ENCODE assay signal across 8 cellular contexts in genomic region chr5:77776606-77777206, GRCh38. TPM values are rescaled to one million over a fixed set of nuclear protein-coding genes. Genes with fewer than 3 reads are reported as not detected.
DNase-seq lines count a peak whose midpoint lies in the region; ATAC-seq and TF ChIP-seq lines count a peak whose summit lies in the region.

No MANE protein-coding gene starts in this region.

- CTCF ChIA-PET in activated CD8-positive, alpha-beta memory T cell treated with anti-CD3 and anti-CD28 coated beads, Interleukin-2, amount 10 ng/mL, durations not matched to agents 7 days and 5 days (lab: Charles Lee), result interaction anchor here (0.6 kb wide), 1 partner anchor 11 kb away, joined by 3 read pairs; no protein-coding TSS in a partner anchor
- CTCF ChIA-PET in activated CD8-positive, alpha-beta T cell treated with anti-CD3 and anti-CD28 coated beads for 36 hours (lab: Charles Lee), result no interaction called here

- H3K27me3 ChIP-seq in left lung (no peaks in the 10 kb centered on the region), tibial artery (no peaks in the 10 kb centered on the region)

- no peaks in the 10 kb centered on the region for H3K27me3 Mint-ChIP-seq in activated CD8-positive, alpha-beta memory T cell treated with anti-CD3 and anti-CD28 coated beads, Interleukin-2, amount 10 ng/mL, durations not matched to agents 7 days and 5 days
- H3K27me3 Mint-ChIP-seq in activated CD8-positive, alpha-beta T cell treated with anti-CD3 and anti-CD28 coated beads for 36 hours, result no peaks in the 10 kb centered on the region

- DNase-seq in activated CD8-positive, alpha-beta memory T cell treated with anti-CD3 and anti-CD28 coated beads, Interleukin-2, amount 10 ng/mL, durations not matched to agents 7 days and 5 days, result no peak
- no peak for DNase-seq in activated CD8-positive, alpha-beta memory T cell treated with anti-CD3 and anti-CD28 coated beads, Interleukin-2, amount 50 U/mL, for 4 hours
- no peak for DNase-seq in activated CD8-positive, alpha-beta T cell treated with anti-CD3 and anti-CD28 coated beads for 36 hours
- DNase-seq in left lung (no peak), tibial artery (no peak), NCI-H510A treated with DMSO at 0.1 percent for 48 hours (lab: John Stamatoyannopoulos, UW) (no peak), NCI-H1930 (lab: John Stamatoyannopoulos, UW) (no peak)
- no peak for DNase-seq in effector CD8-positive, alpha-beta T cell (lab: John Stamatoyannopoulos, UW)

- no peak for ATAC-seq in activated CD8-positive, alpha-beta memory T cell treated with anti-CD3 and anti-CD28 coated beads, Interleukin-2, amount 10 ng/mL, durations not matched to agents 7 days and 5 days
- peak; percentile 34 for ATAC-seq in activated CD8-positive, alpha-beta T cell treated with anti-CD3 and anti-CD28 coated beads for 36 hours
- no peak for ATAC-seq in left lung

- peaks cover 49% of the 10 kb centered on the region for H3K4me1 Mint-ChIP-seq in activated CD8-positive, alpha-beta memory T cell treated with anti-CD3 and anti-CD28 coated beads, Interleukin-2, amount 10 ng/mL, durations not matched to agents 7 days and 5 days
- peaks cover 49% of the 10 kb centered on the region for H3K4me1 Mint-ChIP-seq in activated CD8-positive, alpha-beta T cell treated with anti-CD3 and anti-CD28 coated beads for 36 hours (ENCODE audit: low read depth)

- POLR2A ChIA-PET in activated CD8-positive, alpha-beta T cell treated with anti-CD3 and anti-CD28 coated beads for 36 hours (lab: Charles Lee), result no interaction called here

- H3K9me3 ChIP-seq in left lung, result no peaks in the 10 kb centered on the region
- no peaks in the 10 kb centered on the region for H3K9me3 ChIP-seq in tibial artery

- H3K9me3 Mint-ChIP-seq in activated CD8-positive, alpha-beta memory T cell treated with anti-CD3 and anti-CD28 coated beads, Interleukin-2, amount 10 ng/mL, durations not matched to agents 7 days and 5 days (ENCODE audit: low read depth), result no peaks in the 10 kb centered on the region
- no peaks in the 10 kb centered on the region for H3K9me3 Mint-ChIP-seq in activated CD8-positive, alpha-beta T cell treated with anti-CD3 and anti-CD28 coated beads for 36 hours

- H3K4me1 ChIP-seq in left lung, result peaks cover 16 to 43% of the 10 kb centered on the region in 2 donors
- H3K4me1 ChIP-seq in tibial artery, result peaks cover 0 to 36% (median 18%) of the 10 kb centered on the region in 4 donors

- H3K4me3 Mint-ChIP-seq in activated CD8-positive, alpha-beta memory T cell treated with anti-CD3 and anti-CD28 coated beads, Interleukin-2, amount 10 ng/mL, durations not matched to agents 7 days and 5 days, result peak overlapping the region; percentile 90
- H3K4me3 Mint-ChIP-seq in activated CD8-positive, alpha-beta T cell treated with anti-CD3 and anti-CD28 coated beads for 36 hours, result peak overlapping the region; percentile 94

- H3K36me3 Mint-ChIP-seq in activated CD8-positive, alpha-beta memory T cell treated with anti-CD3 and anti-CD28 coated beads, Interleukin-2, amount 10 ng/mL, durations not matched to agents 7 days and 5 days, result peaks cover 11% of the 10 kb centered on the region
- peaks cover 22% of the 10 kb centered on the region for H3K36me3 Mint-ChIP-seq in activated CD8-positive, alpha-beta T cell treated with anti-CD3 and anti-CD28 coated beads for 36 hours (ENCODE audit: low read depth)

- peak overlapping the region; percentile 87 to 90 for H3K4me3 ChIP-seq in left lung
- peak overlapping the region; percentile 76 to 86 for H3K4me3 ChIP-seq in tibial artery

- H3K27ac ChIP-seq in left lung (peak overlapping the region; percentile 97 to 98), tibial artery (peak overlapping the region; percentile 97)

- intact Hi-C loops in activated CD8-positive, alpha-beta T cell treated with anti-CD3 and anti-CD28 coated beads for 36 hours (cut with micrococcal nuclease), result no loop called here
- intact Hi-C loops in left lung (cut with DNase I) (no loop called here), tibial artery (cut with DNase I; ENCODE audit: low total_unique reads) (no loop called here)

- H3K36me3 ChIP-seq in left lung, result no peaks in the 10 kb centered on the region
- no peaks in the 10 kb centered on the region for H3K36me3 ChIP-seq in tibial artery

- peak overlapping the region; percentile 95 for H3K27ac Mint-ChIP-seq in activated CD8-positive, alpha-beta memory T cell treated with anti-CD3 and anti-CD28 coated beads, Interleukin-2, amount 10 ng/mL, durations not matched to agents 7 days and 5 days
- peak overlapping the region; percentile 95 for H3K27ac Mint-ChIP-seq in activated CD8-positive, alpha-beta T cell treated with anti-CD3 and anti-CD28 coated beads for 36 hours

- no peak for TF ChIP-seq CTCF in activated CD8-positive, alpha-beta T cell treated with anti-CD3 and anti-CD28 coated beads for 36 hours (IDR thresholded peaks at IDR 0.05)
- TF ChIP-seq CTCF in left lung (IDR thresholded peaks at IDR 0.05) (no peak), tibial artery (IDR thresholded peaks at IDR 0.05) (no peak)

RNA-seq across cellular contexts. Expression of gene TBCA, which starts 0.6 kb away (rescaled TPM):
- total RNA-seq in activated CD8-positive, alpha-beta memory T cell treated with anti-CD3 and anti-CD28 coated beads, Interleukin-2, amount 10 ng/mL, durations not matched to agents 7 days and 5 days, result 100 to 1,000 TPM; 156 to 178 TPM
- 100 to 1,000 TPM; 192 to 196 TPM for total RNA-seq in activated CD8-positive, alpha-beta T cell treated with anti-CD3 and anti-CD28 coated beads for 36 hours
- total RNA-seq in left lung, result 100 to 1,000 TPM; 117 to 141 TPM
